11 cellular contexts compared by ENCODE assay signal in the genomic region with DNA sequence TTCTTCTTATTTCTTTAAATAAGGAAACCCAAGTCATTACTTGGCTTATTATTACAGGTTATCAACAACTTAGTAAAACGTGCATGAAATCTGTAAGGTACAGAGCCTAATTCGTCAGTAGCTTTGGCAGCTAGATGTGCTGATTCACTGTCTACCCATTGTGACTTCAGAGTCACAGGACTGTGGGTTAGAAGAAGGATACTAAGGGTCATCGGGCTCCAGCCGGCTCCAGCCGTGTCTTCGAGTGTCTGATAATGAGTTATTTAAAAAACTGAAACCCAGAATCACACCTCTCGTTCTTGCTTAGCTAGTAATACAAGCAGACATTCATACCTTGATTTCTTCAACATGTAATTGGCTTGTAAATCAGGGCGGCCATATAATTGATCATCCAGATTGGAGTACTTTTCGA.
DNase-seq lines count a peak whose midpoint lies in the region; ATAC-seq and TF ChIP-seq lines count a peak whose summit lies in the region.
"Had no signal": no experiment of that assay in that cellular context is flagged by ENCODE, and none has a peak within 500 bp of the region (broad histone marks: within the 10 kb centered on the region; RNA-seq: fewer than 3 reads in every experiment).

No MANE protein-coding gene starts in this region.

- peak overlapping the region; percentile 46 for H3K4me3 Mint-ChIP-seq in chondrocyte (ENCODE audit: unreplicated experiment)
- H3K4me3 Mint-ChIP-seq: activated CD4-positive, alpha-beta memory T cell treated with anti-CD3 and anti-CD28 coated beads, Interleukin-2, amount 10 ng/mL, durations not matched to agents 7 days and 5 days had no signal

- TF ChIP-seq CTCF in chondrocyte (IDR thresholded peaks at IDR 0.05): no peak

- intact Hi-C loops in Right ventricle myocardium inferior (cut with DNase I): no loop called here
- intact Hi-C loops in cardiac septum (cut with DNase I): no loop called here
- intact Hi-C loops in aorta (cut with DNase I): no loop called here

- peaks cover 0 to 7% of the 10 kb centered on the region in 2 donors for H3K4me1 ChIP-seq in aorta (ENCODE audit: control insufficient read depth in 1 of 2, insufficient read depth in 2 of 2, low read length in 2 of 2)

- WGBS in aorta, 2 donors: 66 to 69% methylated on average over 9 of the region's 9 CpGs

- H3K27me3 ChIP-seq in aorta (ENCODE audit: control insufficient read depth in 1 of 2, insufficient read depth in 2 of 2, low read length in 1 of 2): no peaks in the 10 kb centered on the region
- H3K27me3 ChIP-seq: spleen had no signal

- H3K9me3 Mint-ChIP-seq in chondrocyte (ENCODE audit: low read depth): no peaks in the 10 kb centered on the region
- H3K9me3 Mint-ChIP-seq: activated CD4-positive, alpha-beta memory T cell treated with anti-CD3 and anti-CD28 coated beads, Interleukin-2, amount 10 ng/mL, durations not matched to agents 7 days and 5 days had no signal

- no peaks in the 10 kb centered on the region for H3K36me3 ChIP-seq in aorta (ENCODE audit: control insufficient read depth in 1 of 2, insufficient read depth in 2 of 2, low read length in 1 of 2)
- H3K36me3 ChIP-seq: spleen had no signal

- DNase-seq in Right ventricle myocardium inferior (ENCODE audit: missing footprints) (peak; percentile 70), cardiac septum (ENCODE audit: low spot score) (no peak), chondrocyte (ENCODE audit: low spot score) (no peak), left lobe of liver (ENCODE audit: low spot score) (no peak), aorta (peak; percentile 61 to 72), DMS114 treated with DMSO at 0.1 percent for 48 hours (lab: John Stamatoyannopoulos, UW; ENCODE audit: unreplicated experiment) (no peak)
- DNase-seq in effector CD8-positive, alpha-beta T cell (lab: John Stamatoyannopoulos, UW): no peak
- DNase-seq: activated CD4-positive, alpha-beta memory T cell treated with anti-CD3 and anti-CD28 coated beads, Interleukin-2, amount 10 ng/mL, durations not matched to agents 7 days and 5 days; NCI-H748 treated with DMSO at 0.1 percent for 48 hours; spleen had no signal

- no peak overlapping the region for H3K27ac ChIP-seq in aorta (ENCODE audit: low read depth in 1 of 2, low read length in 2 of 2)

- H3K27me3 Mint-ChIP-seq in chondrocyte (ENCODE audit: low read depth): no peaks in the 10 kb centered on the region

- H3K4me1 Mint-ChIP-seq in chondrocyte (ENCODE audit: low read depth): peaks cover 73% of the 10 kb centered on the region

- no peaks in the 10 kb centered on the region for H3K36me3 Mint-ChIP-seq in chondrocyte (ENCODE audit: low read depth)

- H3K9me3 ChIP-seq in aorta (ENCODE audit: control insufficient read depth, low read length): no peaks in the 10 kb centered on the region
- H3K9me3 ChIP-seq: spleen had no signal

- peak overlapping the region; percentile 88 for H3K27ac Mint-ChIP-seq in chondrocyte (ENCODE audit: unreplicated experiment)
- H3K27ac Mint-ChIP-seq: activated CD4-positive, alpha-beta memory T cell treated with anti-CD3 and anti-CD28 coated beads, Interleukin-2, amount 10 ng/mL, durations not matched to agents 7 days and 5 days had no signal

- H3K4me3 ChIP-seq in aorta (ENCODE audit: low read length in 2 of 2): no peak overlapping the region
- H3K4me3 ChIP-seq: spleen had no signal

- ATAC-seq in Right ventricle myocardium inferior (peak; percentile 72), left lobe of liver (peak; percentile 71), aorta (ENCODE audit: low FRiP score) (no peak), GM21529 (IDR thresholded peaks at IDR 0.05; ENCODE audit: unreplicated experiment) (no peak)

Comparison
In these comparisons a context has a peak if more than half of its experiments do, and no peak if none do; other contexts are left out.
1. DNase-seq: peak in Right ventricle myocardium inferior (single experiment) and aorta (2 of 2); none in cardiac septum (single experiment), chondrocyte (single experiment), left lobe of liver (single experiment), DMS114 treated with DMSO at 0.1 percent for 48 hours (single experiment) and effector CD8-positive, alpha-beta T cell (single experiment).
2. ATAC-seq: peak in Right ventricle myocardium inferior (single experiment) and left lobe of liver (single experiment); none in aorta (single experiment) and GM21529 (single experiment).